ENCODE assay signal across 9 cellular contexts in the genomic region with DNA sequence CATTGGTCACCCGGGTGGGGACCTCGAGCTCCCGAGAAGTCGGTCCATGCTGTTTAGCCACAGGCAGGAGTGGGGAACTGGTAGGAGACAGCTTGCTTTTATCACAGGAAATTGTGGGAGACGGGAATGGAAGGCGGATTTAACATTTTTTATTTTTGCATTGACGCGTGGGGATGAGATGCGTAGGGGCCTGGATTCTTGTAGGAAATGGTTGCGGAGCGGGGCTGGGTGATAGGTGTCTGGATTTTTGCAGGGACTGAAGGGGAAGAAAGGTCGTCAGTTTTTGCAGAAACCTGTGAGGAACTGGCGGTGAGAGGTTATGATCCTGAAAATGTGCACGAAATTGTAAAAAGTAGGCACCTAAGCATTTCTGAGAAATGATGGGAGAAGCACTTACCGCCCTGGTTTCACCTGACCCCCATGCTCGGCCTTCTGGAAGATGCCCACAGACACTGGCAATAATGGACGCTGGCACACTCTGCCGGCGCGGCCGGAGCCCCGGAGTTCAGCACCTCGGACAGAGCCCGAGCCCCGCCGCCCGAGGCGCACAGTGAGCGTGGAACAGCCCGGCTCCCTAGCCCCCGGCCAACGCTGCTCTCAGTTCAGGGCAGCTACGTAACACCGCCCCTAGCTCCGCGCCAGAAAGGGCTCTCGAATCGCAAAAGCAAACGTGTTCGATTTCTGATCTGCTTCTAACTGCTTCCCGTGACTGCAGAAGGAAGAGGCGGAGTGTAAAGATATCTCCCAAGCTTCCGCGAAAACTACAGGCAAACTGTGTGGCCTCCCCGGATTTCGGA. TPM values are rescaled to one million over a fixed set of nuclear protein-coding genes. Genes with fewer than 3 reads are reported as not detected.
DNase-seq lines count a peak whose midpoint lies in the region; ATAC-seq, FAIRE-seq and TF ChIP-seq lines count a peak whose summit lies in the region.
"Had no signal": no experiment of that assay in that cellular context is flagged by ENCODE, and none has a peak within 500 bp of the region (broad histone marks: within the 10 kb centered on the region; RNA-seq: fewer than 3 reads in every experiment).

No MANE protein-coding gene starts in this region.

- CTCF ChIA-PET in GM10248 (lab: Yijun Ruan, JAX) (no interaction called here), K562 (lab: Yijun Ruan, JAX; ENCODE audit: low intra/inter-chr PET ratio) (no interaction called here)

- intact Hi-C loops in K562 (cut with micrococcal nuclease) = no loop called here
- intact Hi-C loops in stomach (cut with DNase I; ENCODE audit: low total_unique reads) = no loop called here

- no peak overlapping the region for H3K27ac ChIP-seq in K562 (ENCODE audit: extremely low read depth, low read depth, low read length)
- no peak overlapping the region for H3K27ac ChIP-seq in stomach

- peak overlapping the region in 1 of 5 donors; percentile 5 for H3K4me3 Mint-ChIP-seq in immature natural killer cell
- no peak overlapping the region for H3K4me3 Mint-ChIP-seq in stimulated activated naive CD8-positive, alpha-beta T cell treated with anti-CD3 and anti-CD28 coated beads, Interleukin-15, amount 100 ng/mL, for 72 hours
- H3K4me3 Mint-ChIP-seq: central memory CD8-positive, alpha-beta T cell had no signal

- H3K9me3 Mint-ChIP-seq in immature natural killer cell = peaks cover 0 to 6% (median 0%) of the 10 kb centered on the region in 6 donors
- peaks cover 0 to 18% of the 10 kb centered on the region in 2 donors for H3K9me3 Mint-ChIP-seq in stimulated activated naive CD8-positive, alpha-beta T cell treated with anti-CD3 and anti-CD28 coated beads, Interleukin-15, amount 100 ng/mL, for 72 hours
- H3K9me3 Mint-ChIP-seq: central memory CD8-positive, alpha-beta T cell had no signal

- BruUV-seq in K562 (replicated peaks; lab: Mats Ljungman, UMichigan) = no TSS peak

- TF ChIP-seq EP300 in K562 (IDR thresholded peaks at IDR 0.05; ENCODE audit: low read length) (no peak), stomach (IDR thresholded peaks at IDR 0.05) (no peak)

- FAIRE-seq in K562 (lab: Jason Lieb, UNC) = no peak

- no peak overlapping the region for H3K4me2 ChIP-seq in K562 (ENCODE audit: insufficient read depth, low read length)

- no peaks in the 10 kb centered on the region for H3K9me3 ChIP-seq in K562 (replicated peaks; ENCODE audit: control insufficient read depth, insufficient read depth, low read depth, low read length)
- peaks cover 0 to 15% (median 9%) of the 10 kb centered on the region in 4 donors for H3K9me3 ChIP-seq in stomach

- in situ Hi-C loops in K562 (cut with MboI) = no loop called here

- no peaks in the 10 kb centered on the region for H3K4me1 Mint-ChIP-seq in immature natural killer cell
- peaks cover 12% of the 10 kb centered on the region for H3K4me1 Mint-ChIP-seq in stimulated activated naive CD8-positive, alpha-beta T cell treated with anti-CD3 and anti-CD28 coated beads, Interleukin-15, amount 100 ng/mL, for 72 hours

- peaks cover 0 to 4% (median 0%) of the 10 kb centered on the region in 3 donors for H3K36me3 Mint-ChIP-seq in immature natural killer cell

- no peak overlapping the region for H3K4me3 ChIP-seq in K562
- H3K4me3 ChIP-seq in stomach = no peak overlapping the region

- TF ChIP-seq CTCF in GM10248 (IDR thresholded peaks at IDR 0.05; ENCODE audit: control extremely low read depth, extremely low read depth, low read depth, missing control alignments) (no peak), K562 (IDR thresholded peaks at IDR 0.05 in 2 of 3, conservative IDR thresholded peaks at IDR 0.05 in 1 of 3; ENCODE audit: insufficient read depth in 2 of 3, low read depth in 1 of 3, low read length in 3 of 3) (no peak), stomach (IDR thresholded peaks at IDR 0.05) (no peak)

- no peak for TF ChIP-seq POLR2A in K562 (conservative IDR thresholded peaks at IDR 0.05)
- TF ChIP-seq POLR2A in stomach (IDR thresholded peaks at IDR 0.05) = no peak

- H3K36me3 ChIP-seq in K562 (ENCODE audit: control insufficient read depth, insufficient read depth, low read length) (no peaks in the 10 kb centered on the region), stomach (no peaks in the 10 kb centered on the region)

- TF ChIP-seq RAD21 in K562 (CRISPR knock-in tag; conservative IDR thresholded peaks at IDR 0.05 in 1 of 2, IDR thresholded peaks at IDR 0.05 in 1 of 2) = no peak

- no peaks in the 10 kb centered on the region for H3K9me1 ChIP-seq in K562 (ENCODE audit: control insufficient read depth, insufficient read depth, low read length)

- H3K9ac ChIP-seq in K562 (ENCODE audit: insufficient read depth in 1 of 2, low read depth in 2 of 2, low read length in 2 of 2) = no peak overlapping the region

- H4K20me1 ChIP-seq in K562 (replicated peaks; ENCODE audit: control insufficient read depth, insufficient read depth, low read length) = no peaks in the 10 kb centered on the region; the same call in 1 of the 2 replicates

- peaks cover 14 to 31% (median 26%) of the 10 kb centered on the region in 3 donors for H3K27me3 Mint-ChIP-seq in immature natural killer cell (ENCODE audit: low read depth in 3 of 3)
- H3K27me3 Mint-ChIP-seq in stimulated activated naive CD8-positive, alpha-beta T cell treated with anti-CD3 and anti-CD28 coated beads, Interleukin-15, amount 100 ng/mL, for 72 hours = peaks cover 67% of the 10 kb centered on the region

- DNase-seq in GM10248 (ENCODE audit: extremely low spot score) = peak; percentile 71
- peak; percentile 7 for DNase-seq in NCI-H510A (lab: John Stamatoyannopoulos, UW)
- DNase-seq in K562 (ENCODE audit: extremely low read depth in 1 of 4, low spot score in 3 of 4) = peak; percentile 32 to 60 (median 55)
- DNase-seq in immature natural killer cell = peak; percentile 0 to 11 (median 4)
- DNase-seq in stimulated activated naive CD8-positive, alpha-beta T cell treated with anti-CD3 and anti-CD28 coated beads, Interleukin-15, amount 100 ng/mL, for 72 hours = peak; percentile 23 to 40
- no peak for DNase-seq in NK-92 treated with Interleukin-12 subunit alpha and Interleukin-12 subunit beta, amount 100 ng/mL, for 24 hours (lab: John Stamatoyannopoulos, UW)
- no peak for DNase-seq in stomach
- no peak for DNase-seq in DMS153 (lab: John Stamatoyannopoulos, UW)

- no peak overlapping the region for H3K27ac Mint-ChIP-seq in immature natural killer cell
- no peak overlapping the region for H3K27ac Mint-ChIP-seq in stimulated activated naive CD8-positive, alpha-beta T cell treated with anti-CD3 and anti-CD28 coated beads, Interleukin-15, amount 100 ng/mL, for 72 hours

- H3K27me3 ChIP-seq in K562 (ENCODE audit: control insufficient read depth in 2 of 2, insufficient read depth in 2 of 2, low read length in 2 of 2) = peaks cover 17 to 28% of the 10 kb centered on the region in 2 experiments; a peak in 4 of 5 replicates
- peaks cover 10 to 86% (median 44%) of the 10 kb centered on the region in 3 donors for H3K27me3 ChIP-seq in stomach

- WGBS in K562 (ENCODE audit: insufficient coverage, low coverage, missing lambda C conversion rate) = 6% methylated on average over 45 of the region's 46 CpGs
- 12 to 22% (median 13%) methylated on average over 30 to 46 of the region's 46 CpGs for WGBS in stomach, 5 donors

- POLR2A ChIA-PET in GM10248 (lab: Yijun Ruan, JAX) = no interaction called here
- POLR2A ChIA-PET in K562 (lab: Yijun Ruan, JAX) = no interaction called here

- H2AFZ ChIP-seq in K562 (ENCODE audit: low read depth, low read length) = no peak overlapping the region

- ATAC-seq in K562 = peak; percentile 91
- ATAC-seq in stimulated activated naive CD8-positive, alpha-beta T cell treated with anti-CD3 and anti-CD28 coated beads, Interleukin-15, amount 100 ng/mL, for 72 hours = peak; percentile 57

- H3K4me1 ChIP-seq in K562 (replicated peaks in 1 of 2; ENCODE audit: control insufficient read depth in 2 of 2, insufficient read depth in 2 of 2, low read length in 2 of 2) = peaks cover 0 to 4% of the 10 kb centered on the region in 2 experiments; a peak in 1 of 5 replicates
- peaks cover 0 to 9% (median 2%) of the 10 kb centered on the region in 4 donors for H3K4me1 ChIP-seq in stomach

- no peaks in the 10 kb centered on the region for H3K79me2 ChIP-seq in K562 (ENCODE audit: control insufficient read depth, insufficient read depth, low read length)

RNA-seq across cellular contexts. Expression of gene ANKRD34C, which starts 0.9 kb away (rescaled TPM):
- total RNA-seq in K562 (2011; cell fraction: chromatin; rRNA removed; ENCODE audit: low replicate concordance) = not detected in 2 replicates
- not detected in 2 replicates for total RNA-seq in K562 (2011; cell fraction: nucleolus; rRNA removed)
- not detected in 2 replicates for total RNA-seq in K562 (2011; cell fraction: nucleoplasm; rRNA removed)
- total RNA-seq in K562 (2014; rRNA removed) = not detected in 2 replicates
- not detected in 2 replicates for total RNA-seq in K562 (2014; rRNA removed; fragmentation: Illumina TruSeq; extraction: Trizol)
- not detected in 2 replicates for total RNA-seq in K562 (2015; rRNA removed; fragmentation: Illumina TruSeq; extraction: Trizol)
- total RNA-seq in K562 (2021) = not detected in 2 replicates
- polyA plus RNA-seq in K562 (2011; rRNA removed) = not detected in 2 replicates
- polyA plus RNA-seq in K562 (2011; cell fraction: cytosol; rRNA removed) = 0.01 TPM in 1 of 2 replicates, not detected in the other
- not detected in 2 replicates for polyA plus RNA-seq in K562 (2011; cell fraction: nucleus; rRNA removed)
- 0.21 TPM in 1 of 2 replicates, not detected in the other for polyA plus RNA-seq in K562 (2012)
- not detected in 2 replicates for polyA plus RNA-seq in K562 (2014; fragmentation: Illumina TruSeq; extraction: Trizol)
- under 1 TPM in 1 of 2 experiments, not detected in 1; 0.01 TPM for polyA plus RNA-seq in K562 (2014; fragmentation: Nextera tagmentation; extraction: Ambion mirVana)
- 0.08 TPM in 1 of 2 replicates, not detected in the other for polyA plus RNA-seq in K562 (2014; rRNA removed)
- 0.03 TPM in 1 of 2 replicates, not detected in the other for polyA minus RNA-seq in K562 (2011; rRNA and poly(A)+ RNA removed)
- not detected in 2 replicates for polyA minus RNA-seq in K562 (2011; cell fraction: cytosol; rRNA and poly(A)+ RNA removed)
- polyA minus RNA-seq in K562 (2011; cell fraction: nucleus; rRNA and poly(A)+ RNA removed) = not detected in 2 replicates
- polyA plus RNA-seq in immature natural killer cell = not detected
- not detected for total RNA-seq in stomach
- polyA plus RNA-seq in stomach = not detected

RNA-seq across cellular contexts. Expression of gene TMED3, which starts 27.5 kb away (rescaled TPM):
- total RNA-seq in K562 (2011; cell fraction: chromatin; rRNA removed; ENCODE audit: low replicate concordance) = 57.8 and 101 TPM in 2 replicates
- total RNA-seq in K562 (2011; cell fraction: nucleolus; rRNA removed) = 176 and 180 TPM in 2 replicates
- total RNA-seq in K562 (2011; cell fraction: nucleoplasm; rRNA removed) = 145 and 176 TPM in 2 replicates
- 65.0 and 81.7 TPM in 2 replicates for total RNA-seq in K562 (2014; rRNA removed)
- 39.1 and 41.2 TPM in 2 replicates for total RNA-seq in K562 (2014; rRNA removed; fragmentation: Illumina TruSeq; extraction: Trizol)
- 52.1 and 52.3 TPM in 2 replicates for total RNA-seq in K562 (2015; rRNA removed; fragmentation: Illumina TruSeq; extraction: Trizol)
- total RNA-seq in K562 (2021) = 51.4 and 52.9 TPM in 2 replicates
- 89.6 and 93.6 TPM in 2 replicates for polyA plus RNA-seq in K562 (2011; rRNA removed)
- 131 and 147 TPM in 2 replicates for polyA plus RNA-seq in K562 (2011; cell fraction: cytosol; rRNA removed)
- polyA plus RNA-seq in K562 (2011; cell fraction: nucleus; rRNA removed) = 62.7 and 65.8 TPM in 2 replicates
- 41.0 and 89.5 TPM in 2 replicates for polyA plus RNA-seq in K562 (2012)
- 43.2 and 46.0 TPM in 2 replicates for polyA plus RNA-seq in K562 (2014; fragmentation: Illumina TruSeq; extraction: Trizol)
- 10 to 100 TPM in 1 of 2 experiments, 1 to 10 TPM in 1; 6.1 to 12.5 TPM for polyA plus RNA-seq in K562 (2014; fragmentation: Nextera tagmentation; extraction: Ambion mirVana)
- 65.9 and 68.3 TPM in 2 replicates for polyA plus RNA-seq in K562 (2014; rRNA removed)
- polyA minus RNA-seq in K562 (2011; rRNA and poly(A)+ RNA removed) = 56.1 and 68.1 TPM in 2 replicates
- 35.5 and 37.0 TPM in 2 replicates for polyA minus RNA-seq in K562 (2011; cell fraction: cytosol; rRNA and poly(A)+ RNA removed)
- 37.3 and 49.7 TPM in 2 replicates for polyA minus RNA-seq in K562 (2011; cell fraction: nucleus; rRNA and poly(A)+ RNA removed)
- polyA plus RNA-seq in immature natural killer cell = 10 to 100 TPM; 53.6 to 82.4 (median 77.2) TPM
- total RNA-seq in stomach = 100 to 1,000 TPM in 2 of 5 donors, 10 to 100 TPM in 3; 29.0 to 250 (median 95.1) TPM
- 100 to 1,000 TPM in 1 of 3 donors, 10 to 100 TPM in 2; 87.1 to 133 (median 93.9) TPM for polyA plus RNA-seq in stomach

Comparison
In these comparisons a context has a peak if more than half of its experiments do, and no peak if none do; other contexts are left out.
1. DNase-seq: peak in GM10248 (single experiment), NCI-H510A (single experiment), K562 (4 of 4), immature natural killer cell (3 of 3) and stimulated activated naive CD8-positive, alpha-beta T cell treated with anti-CD3 and anti-CD28 coated beads, Interleukin-15, amount 100 ng/mL, for 72 hours (2 of 2); none in NK-92 treated with Interleukin-12 subunit alpha and Interleukin-12 subunit beta, amount 100 ng/mL, for 24 hours (single experiment), stomach (single experiment) and DMS153 (single experiment).